In the genomic region with DNA sequence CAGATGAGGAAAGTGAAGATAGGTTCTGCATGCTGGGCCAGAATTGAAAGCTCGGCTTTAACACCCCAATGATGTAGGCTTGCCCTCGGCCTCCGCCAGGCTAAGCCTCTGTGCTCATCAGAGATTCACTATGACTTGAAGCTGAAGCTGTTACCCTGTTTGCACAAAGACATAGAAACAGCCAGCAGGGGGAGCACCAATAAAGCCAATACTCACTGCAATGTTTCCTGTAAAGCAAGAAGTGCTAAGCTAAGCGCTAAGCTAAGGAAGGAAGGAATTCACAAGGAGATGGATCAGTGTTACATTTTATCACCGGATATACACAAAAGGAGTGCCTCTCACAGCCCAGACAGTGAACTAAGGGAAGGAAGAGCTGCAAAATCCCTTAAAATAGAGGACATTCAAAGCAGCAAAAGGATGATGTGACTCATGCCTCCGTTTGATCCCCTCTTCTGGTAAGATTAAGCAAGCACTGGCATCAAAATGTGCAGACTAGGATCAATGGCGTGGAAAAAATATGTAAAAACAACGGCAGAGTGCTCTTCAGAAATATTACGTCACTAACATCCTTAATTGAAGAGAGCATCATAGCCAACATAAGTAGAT, we compare ENCODE assay signal across 9 cellular contexts.
DNase-seq lines count a peak whose midpoint lies in the region; ATAC-seq and TF ChIP-seq lines count a peak whose summit lies in the region.
"Had no signal": no experiment of that assay in that cellular context is flagged by ENCODE, and none has a peak within 500 bp of the region (broad histone marks: within the 10 kb centered on the region; RNA-seq: fewer than 3 reads in every experiment).

No MANE protein-coding gene starts in this region.

- intact Hi-C loops in CD8-positive, alpha-beta T cell (cut with DNase I, micrococcal nuclease): loop anchor here in 1 of 2 experiments (5.0 kb wide), 1 partner anchor 546 kb away; no protein-coding TSS in a partner anchor

- H3K4me1 ChIP-seq in CD8-positive, alpha-beta T cell (ENCODE audit: insufficient read depth, low read length): no peaks in the 10 kb centered on the region

- H3K27ac Mint-ChIP-seq in CD8-positive, alpha-beta T cell: no peak overlapping the region
- H3K27ac Mint-ChIP-seq: activated naive CD8-positive, alpha-beta T cell had no signal

- peak; percentile 54 for ATAC-seq in CD8-positive, alpha-beta T cell
- peak; percentile 93 for ATAC-seq in GM19372 (IDR thresholded peaks at IDR 0.05; ENCODE audit: low read depth, unreplicated experiment)
- ATAC-seq in HG03439 (IDR thresholded peaks at IDR 0.05; ENCODE audit: unreplicated experiment): peak; percentile 81

- H3K36me3 Mint-ChIP-seq in CD8-positive, alpha-beta T cell: no peaks in the 10 kb centered on the region
- H3K36me3 Mint-ChIP-seq: activated naive CD8-positive, alpha-beta T cell had no signal

- H3K9me3 ChIP-seq in CD8-positive, alpha-beta T cell (ENCODE audit: low read length): no peaks in the 10 kb centered on the region

- H3K27ac ChIP-seq in CD8-positive, alpha-beta T cell (ENCODE audit: low read depth, low read length): no peak overlapping the region

- H3K4me3 Mint-ChIP-seq in CD8-positive, alpha-beta T cell: no peak overlapping the region
- H3K4me3 Mint-ChIP-seq: activated naive CD8-positive, alpha-beta T cell had no signal

- H3K4me3 ChIP-seq in CD8-positive, alpha-beta T cell (ENCODE audit: low read depth, low read length): no peak overlapping the region

- CTCF ChIA-PET in CD8-positive, alpha-beta T cell (lab: Charles Lee): interaction anchor here (0.7 to 5.1 kb wide), 17 partner anchors 9 to 1069 kb away, joined by 3 to 74 read pairs (median 4); a partner anchor contains a TSS

- peaks cover 19% of the 10 kb centered on the region for H3K27me3 Mint-ChIP-seq in CD8-positive, alpha-beta T cell (ENCODE audit: low read depth)

- H3K36me3 ChIP-seq in CD8-positive, alpha-beta T cell (ENCODE audit: insufficient read depth, low read length): no peaks in the 10 kb centered on the region

- H3K27me3 ChIP-seq in CD8-positive, alpha-beta T cell (ENCODE audit: insufficient read depth, low read length): no peaks in the 10 kb centered on the region

- POLR2A ChIA-PET in CD8-positive, alpha-beta T cell (lab: Charles Lee): no interaction called here

- TF ChIP-seq CTCF in CD8-positive, alpha-beta T cell (IDR thresholded peaks at IDR 0.05): peak; percentile 71

- peaks cover 6% of the 10 kb centered on the region for H3K4me1 Mint-ChIP-seq in CD8-positive, alpha-beta T cell (ENCODE audit: low read depth)

- peak; percentile 16 to 70 (median 54) for DNase-seq in CD8-positive, alpha-beta T cell
- peak; percentile 62 for DNase-seq in NCI-H510A (lab: John Stamatoyannopoulos, UW)
- DNase-seq in activated CD4-positive, alpha-beta T cell treated with anti-CD3 and anti-CD28 coated beads for 48 hours: peak; percentile 85
- DNase-seq in dermis blood vessel endothelial cell: peak; percentile 88
- DNase-seq in lung microvascular endothelial cell (ENCODE audit: low read depth in 2 of 2): peak; percentile 79
- peak; percentile 42 to 54 for DNase-seq in stimulated activated CD8-positive, alpha-beta memory T cell treated with anti-CD3 and anti-CD28 coated beads, Interleukin-15, amount 100 ng/mL, for 48 hours (ENCODE audit: low read depth in 2 of 2)

- H3K9me3 Mint-ChIP-seq in CD8-positive, alpha-beta T cell: no peaks in the 10 kb centered on the region
